Comparison of ENCODE assay signal across 24 cellular contexts in the genomic region with DNA sequence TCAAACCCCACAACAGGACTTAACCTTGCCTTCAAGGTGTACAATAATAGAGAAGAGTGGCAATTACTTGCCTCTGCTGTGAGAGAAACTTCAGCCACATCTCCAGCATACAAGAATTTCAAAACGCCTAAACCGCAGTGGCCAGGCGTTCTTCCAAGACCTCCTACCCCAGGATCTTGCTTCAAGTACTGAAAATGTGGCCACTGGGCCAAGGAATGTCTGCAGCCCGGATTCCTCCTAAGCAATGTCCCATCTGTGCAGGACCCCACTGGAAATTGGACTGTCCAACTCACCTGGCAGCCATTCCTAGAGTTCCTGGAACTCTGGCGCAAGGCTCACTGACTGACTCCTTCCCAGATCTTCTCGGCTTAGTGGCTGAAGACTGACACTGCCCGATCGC. TPM values are rescaled to one million over a fixed set of nuclear protein-coding genes. Genes with fewer than 3 reads are reported as not detected.
DNase-seq lines count a peak whose midpoint lies in the region; ATAC-seq and TF ChIP-seq lines count a peak whose summit lies in the region.
"Had no signal": no experiment of that assay in that cellular context is flagged by ENCODE, and none has a peak within 500 bp of the region (broad histone marks: within the 10 kb centered on the region; RNA-seq: fewer than 3 reads in every experiment).

No MANE protein-coding gene starts in this region.

- H4K20me1 ChIP-seq in GM23248 (ENCODE audit: insufficient read depth): no peaks in the 10 kb centered on the region

- H3K9ac ChIP-seq in GM23248 (no peak overlapping the region), subcutaneous abdominal adipose tissue (ENCODE audit: low read length in 5 of 5) (no peak overlapping the region)

- no peak overlapping the region for H3K4me2 ChIP-seq in GM23248 (ENCODE audit: unreplicated experiment)

- H2AFZ ChIP-seq in GM23248: no peak overlapping the region

- H3K27me3 ChIP-seq in GM23248 (replicated peaks; ENCODE audit: insufficient read depth): no peaks in the 10 kb centered on the region
- H3K27me3 ChIP-seq in MG63: no peaks in the 10 kb centered on the region
- no peaks in the 10 kb centered on the region for H3K27me3 ChIP-seq in subcutaneous abdominal adipose tissue (ENCODE audit: control insufficient read depth in 5 of 5, insufficient read depth in 4 of 5, low read length in 5 of 5)

- WGBS in GM23248 (ENCODE audit: low coverage in 1 of 2, low lambda C conversion rate in 2 of 2, missing lambda C conversion rate in 2 of 2), 2 experiments: 65 to 68% methylated on average over 8 of the region's 8 CpGs

- H3K4me1 ChIP-seq in GM23248 (ENCODE audit: insufficient read depth) (peaks cover 11% of the 10 kb centered on the region), subcutaneous abdominal adipose tissue (ENCODE audit: control insufficient read depth in 5 of 5, insufficient read depth in 5 of 5, low read length in 5 of 5) (peaks cover 0 to 34% (median 26%) of the 10 kb centered on the region in 5 donors), mucosa of descending colon (ENCODE audit: low read depth) (no peaks in the 10 kb centered on the region)
- H3K4me1 ChIP-seq: HAP-1 had no signal

- no peaks in the 10 kb centered on the region for H3K79me2 ChIP-seq in GM23248 (ENCODE audit: insufficient read depth)

- intact Hi-C loops in mucosa of descending colon (cut with DNase I, micrococcal nuclease): no loop called here

- H3K9me3 ChIP-seq in GM23248 (ENCODE audit: low read depth) (no peaks in the 10 kb centered on the region), MG63 (peaks cover 24% of the 10 kb centered on the region), subcutaneous abdominal adipose tissue (ENCODE audit: control insufficient read depth in 5 of 5, low read length in 5 of 5) (no peaks in the 10 kb centered on the region), mucosa of descending colon (no peaks in the 10 kb centered on the region)
- H3K9me3 ChIP-seq: HAP-1 had no signal

- H3F3A ChIP-seq in GM23248 (ENCODE audit: insufficient read depth): peaks cover 15% of the 10 kb centered on the region; the same call in 1 of the 2 replicates

- no peaks in the 10 kb centered on the region for H3K9me2 ChIP-seq in GM23248 (ENCODE audit: insufficient read depth)

- in situ Hi-C loops in GM23248 (cut with MboI): no loop called here

- no peak for TF ChIP-seq CTCF in mucosa of descending colon (IDR thresholded peaks at IDR 0.05)

- H3K4me3 ChIP-seq in GM23248 (no peak overlapping the region), MG63 (no peak overlapping the region), subcutaneous abdominal adipose tissue (ENCODE audit: low read depth in 1 of 5, low read length in 5 of 5) (no peak overlapping the region), mucosa of descending colon (no peak overlapping the region)
- H3K4me3 ChIP-seq: HAP-1 had no signal

- ATAC-seq in activated CD4-positive, CD25-positive, alpha-beta regulatory T cell treated with anti-CD3 and anti-CD28 coated beads, Interleukin-2, amount 50 U/mL, for 24 hours: no peak
- no peak for ATAC-seq in mucosa of descending colon
- ATAC-seq: CD8-positive, alpha-beta T cell; Panc1; SK-N-SH treated with all-trans-retinoic acid at 6 μM for 48 hours had no signal

- H3K36me3 ChIP-seq in GM23248 (ENCODE audit: low read depth) (no peaks in the 10 kb centered on the region), MG63 (no peaks in the 10 kb centered on the region), subcutaneous abdominal adipose tissue (ENCODE audit: control insufficient read depth in 5 of 5, insufficient read depth in 5 of 5, low read length in 5 of 5) (no peaks in the 10 kb centered on the region), mucosa of descending colon (ENCODE audit: low read depth) (peaks cover 4% of the 10 kb centered on the region)
- H3K36me3 ChIP-seq: HAP-1 had no signal

- no peak overlapping the region for H3K27ac ChIP-seq in GM23248
- peak overlapping the region; percentile 50 for H3K27ac ChIP-seq in subcutaneous abdominal adipose tissue (ENCODE audit: low read depth, low read length)

- DNase-seq in GM23248 (peak; percentile 35), MG63 (peak; percentile 66), fibroblast of peridontal ligament (ENCODE audit: extremely low read depth) (peak; percentile 23), mucosa of descending colon (no peak)
- DNase-seq in activated T-cell treated with anti-CD3 and anti-CD28 coated beads, Interleukin-2, amount 50 U/mL, for 1 hour: no peak
- DNase-seq: AML-193; Calu3; CD8-positive, alpha-beta T cell; DMS153; GDM1; KG1; MV-4-11; NCI-H1105 treated with DMSO at 0.1 percent for 48 hours; NCI-H2029 treated with DMSO at 0.1 percent for 48 hours; NCI-H2171; NCI-H345; NCI-H524 treated with DMSO at 0.1 percent for 48 hours; NCI-H82 had no signal

RNA-seq across cellular contexts. Expression of gene CYB5A, which starts 2.8 kb away (rescaled TPM):
- total RNA-seq in GM23248 (2014; rRNA removed; shearing (Covaris generic)): 21.5 and 55.0 TPM in 2 replicates
- polyA plus RNA-seq in GM23248 (2016; fragmentation: Nextera tagmentation; extraction: Ambion mirVana): 114 and 117 TPM in 2 replicates
- not detected in 2 replicates for total RNA-seq in MG63 (2014; rRNA removed; shearing (Covaris generic); ENCODE audit: low replicate concordance)
- total RNA-seq in mucosa of descending colon: 100 to 1,000 TPM; 123 to 183 (median 126) TPM

RNA-seq across cellular contexts. Expression of gene C18orf63, which starts 21.1 kb away (rescaled TPM):
- total RNA-seq in GM23248 (2014; rRNA removed; shearing (Covaris generic)): not detected in 2 replicates
- polyA plus RNA-seq in GM23248 (2016; fragmentation: Nextera tagmentation; extraction: Ambion mirVana): not detected in 2 replicates
- not detected in 2 replicates for total RNA-seq in MG63 (2014; rRNA removed; shearing (Covaris generic); ENCODE audit: low replicate concordance)
- total RNA-seq in mucosa of descending colon: not detected
- total RNA-seq: Calu3; CD8-positive, alpha-beta T cell; Daoy had no signal

Comparison
In these comparisons a context has a peak if more than half of its experiments do, and no peak if none do; other contexts are left out.
1. DNase-seq: peak in GM23248 (single experiment), MG63 (single experiment) and fibroblast of peridontal ligament (single experiment); none in mucosa of descending colon (0 of 3) and activated T-cell treated with anti-CD3 and anti-CD28 coated beads, Interleukin-2, amount 50 U/mL, for 1 hour (single experiment).
2. RNA of gene CYB5A, which starts 2.8 kb away (total RNA-seq): 123 to 183 TPM in mucosa of descending colon and 21.5 to 55.0 TPM in GM23248; not detected in MG63; every median in the first group is over 10 times any median in the second.